In genomic region chr18:3620146-3621119, GRCh38 we compare ENCODE assay signal across 1 cellular context.
TF ChIP-seq lines count a peak whose summit lies in the region.

No MANE protein-coding gene starts in this region.

TF ChIP-seq in HepG2, 621 proteins besides CTCF, POLR2A, EP300 and RAD21 (continued from another document and continues in another):
- TF ChIP-seq ZNF350 (CRISPR knock-in tag; IDR thresholded peaks at IDR 0.05; ENCODE audit: borderline replicate concordance, low read depth), result no peak
- TF ChIP-seq ZNF607 (CRISPR knock-in tag; IDR thresholded peaks at IDR 0.05; ENCODE audit: borderline replicate concordance), result no peak
- TF ChIP-seq E2F2 (CRISPR knock-in tag; IDR thresholded peaks at IDR 0.05; ENCODE audit: borderline replicate concordance), result no peak
- TF ChIP-seq BRD4 (CRISPR knock-in tag; IDR thresholded peaks at IDR 0.05), result 0 out of 2 replicates have a peak, but pooled peaks have one; percentile 57
- no peak for TF ChIP-seq ZNF879 (CRISPR knock-in tag; IDR thresholded peaks at IDR 0.05)
- no peak for TF ChIP-seq ISX (CRISPR knock-in tag; conservative IDR thresholded peaks at IDR 0.05)
- TF ChIP-seq, protein P1, sequence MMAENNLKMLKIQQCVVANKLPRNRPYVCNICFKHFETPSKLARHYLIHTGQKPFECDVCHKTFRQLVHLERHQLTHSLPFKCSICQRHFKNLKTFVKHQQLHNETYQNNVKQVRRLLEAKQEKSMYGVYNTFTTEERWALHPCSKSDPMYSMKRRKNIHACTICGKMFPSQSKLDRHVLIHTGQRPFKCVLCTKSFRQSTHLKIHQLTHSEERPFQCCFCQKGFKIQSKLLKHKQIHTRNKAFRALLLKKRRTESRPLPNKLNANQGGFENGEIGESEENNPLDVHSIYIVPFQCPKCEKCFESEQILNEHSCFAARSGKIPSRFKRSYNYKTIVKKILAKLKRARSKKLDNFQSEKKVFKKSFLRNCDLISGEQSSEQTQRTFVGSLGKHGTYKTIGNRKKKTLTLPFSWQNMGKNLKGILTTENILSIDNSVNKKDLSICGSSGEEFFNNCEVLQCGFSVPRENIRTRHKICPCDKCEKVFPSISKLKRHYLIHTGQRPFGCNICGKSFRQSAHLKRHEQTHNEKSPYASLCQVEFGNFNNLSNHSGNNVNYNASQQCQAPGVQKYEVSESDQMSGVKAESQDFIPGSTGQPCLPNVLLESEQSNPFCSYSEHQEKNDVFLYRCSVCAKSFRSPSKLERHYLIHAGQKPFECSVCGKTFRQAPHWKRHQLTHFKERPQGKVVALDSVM (CRISPR knock-in tag; IDR thresholded peaks at IDR 0.05), result peak; percentile 34; the same call in 1 of the 2 replicates
- TF ChIP-seq ZUFSP (CRISPR knock-in tag; IDR thresholded peaks at IDR 0.05; ENCODE audit: borderline replicate concordance), result no peak
- TF ChIP-seq ZBTB26 (CRISPR knock-in tag; IDR thresholded peaks at IDR 0.05; ENCODE audit: borderline replicate concordance), result no peak
- TF ChIP-seq ATAD3A (CRISPR knock-in tag; IDR thresholded peaks at IDR 0.05), result no peak
- TF ChIP-seq BRCA1 (CRISPR knock-in tag; IDR thresholded peaks at IDR 0.05), result no peak
- TF ChIP-seq MED8 (CRISPR knock-in tag; IDR thresholded peaks at IDR 0.05; ENCODE audit: insufficient replicate concordance), result peak; percentile 44
- TF ChIP-seq, protein P2, sequence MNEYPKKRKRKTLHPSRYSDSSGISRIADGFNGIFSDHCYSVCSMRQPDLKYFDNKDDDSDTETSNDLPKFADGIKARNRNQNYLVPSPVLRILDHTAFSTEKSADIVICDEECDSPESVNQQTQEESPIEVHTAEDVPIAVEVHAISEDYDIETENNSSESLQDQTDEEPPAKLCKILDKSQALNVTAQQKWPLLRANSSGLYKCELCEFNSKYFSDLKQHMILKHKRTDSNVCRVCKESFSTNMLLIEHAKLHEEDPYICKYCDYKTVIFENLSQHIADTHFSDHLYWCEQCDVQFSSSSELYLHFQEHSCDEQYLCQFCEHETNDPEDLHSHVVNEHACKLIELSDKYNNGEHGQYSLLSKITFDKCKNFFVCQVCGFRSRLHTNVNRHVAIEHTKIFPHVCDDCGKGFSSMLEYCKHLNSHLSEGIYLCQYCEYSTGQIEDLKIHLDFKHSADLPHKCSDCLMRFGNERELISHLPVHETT (CRISPR knock-in tag; conservative IDR thresholded peaks at IDR 0.05), result no peak
- peak; percentile 28; the same call in 1 of the 2 replicates for TF ChIP-seq TAF1 (CRISPR knock-in tag; IDR thresholded peaks at IDR 0.05)
- TF ChIP-seq FOXK2 (IDR thresholded peaks at IDR 0.05), result no peak
- TF ChIP-seq ZNF501 (CRISPR knock-in tag; IDR thresholded peaks at IDR 0.05), result no peak
- no peak for TF ChIP-seq ZBTB33 (CRISPR knock-in tag; IDR thresholded peaks at IDR 0.05)
- no peak; the same call in 1 of the 2 replicates for TF ChIP-seq ZFY (CRISPR knock-in tag; IDR thresholded peaks at IDR 0.05)
- TF ChIP-seq NCOA2 (CRISPR knock-in tag; IDR thresholded peaks at IDR 0.05), result no peak
- no peak for TF ChIP-seq MBD4 (IDR thresholded peaks at IDR 0.05; ENCODE audit: borderline replicate concordance, low read length)
- no peak for TF ChIP-seq NPAS2 (CRISPR knock-in tag; IDR thresholded peaks at IDR 0.05; ENCODE audit: borderline replicate concordance)
- no peak for TF ChIP-seq NAIF1 (CRISPR knock-in tag; IDR thresholded peaks at IDR 0.05; ENCODE audit: borderline replicate concordance)
- TF ChIP-seq, protein P3, sequence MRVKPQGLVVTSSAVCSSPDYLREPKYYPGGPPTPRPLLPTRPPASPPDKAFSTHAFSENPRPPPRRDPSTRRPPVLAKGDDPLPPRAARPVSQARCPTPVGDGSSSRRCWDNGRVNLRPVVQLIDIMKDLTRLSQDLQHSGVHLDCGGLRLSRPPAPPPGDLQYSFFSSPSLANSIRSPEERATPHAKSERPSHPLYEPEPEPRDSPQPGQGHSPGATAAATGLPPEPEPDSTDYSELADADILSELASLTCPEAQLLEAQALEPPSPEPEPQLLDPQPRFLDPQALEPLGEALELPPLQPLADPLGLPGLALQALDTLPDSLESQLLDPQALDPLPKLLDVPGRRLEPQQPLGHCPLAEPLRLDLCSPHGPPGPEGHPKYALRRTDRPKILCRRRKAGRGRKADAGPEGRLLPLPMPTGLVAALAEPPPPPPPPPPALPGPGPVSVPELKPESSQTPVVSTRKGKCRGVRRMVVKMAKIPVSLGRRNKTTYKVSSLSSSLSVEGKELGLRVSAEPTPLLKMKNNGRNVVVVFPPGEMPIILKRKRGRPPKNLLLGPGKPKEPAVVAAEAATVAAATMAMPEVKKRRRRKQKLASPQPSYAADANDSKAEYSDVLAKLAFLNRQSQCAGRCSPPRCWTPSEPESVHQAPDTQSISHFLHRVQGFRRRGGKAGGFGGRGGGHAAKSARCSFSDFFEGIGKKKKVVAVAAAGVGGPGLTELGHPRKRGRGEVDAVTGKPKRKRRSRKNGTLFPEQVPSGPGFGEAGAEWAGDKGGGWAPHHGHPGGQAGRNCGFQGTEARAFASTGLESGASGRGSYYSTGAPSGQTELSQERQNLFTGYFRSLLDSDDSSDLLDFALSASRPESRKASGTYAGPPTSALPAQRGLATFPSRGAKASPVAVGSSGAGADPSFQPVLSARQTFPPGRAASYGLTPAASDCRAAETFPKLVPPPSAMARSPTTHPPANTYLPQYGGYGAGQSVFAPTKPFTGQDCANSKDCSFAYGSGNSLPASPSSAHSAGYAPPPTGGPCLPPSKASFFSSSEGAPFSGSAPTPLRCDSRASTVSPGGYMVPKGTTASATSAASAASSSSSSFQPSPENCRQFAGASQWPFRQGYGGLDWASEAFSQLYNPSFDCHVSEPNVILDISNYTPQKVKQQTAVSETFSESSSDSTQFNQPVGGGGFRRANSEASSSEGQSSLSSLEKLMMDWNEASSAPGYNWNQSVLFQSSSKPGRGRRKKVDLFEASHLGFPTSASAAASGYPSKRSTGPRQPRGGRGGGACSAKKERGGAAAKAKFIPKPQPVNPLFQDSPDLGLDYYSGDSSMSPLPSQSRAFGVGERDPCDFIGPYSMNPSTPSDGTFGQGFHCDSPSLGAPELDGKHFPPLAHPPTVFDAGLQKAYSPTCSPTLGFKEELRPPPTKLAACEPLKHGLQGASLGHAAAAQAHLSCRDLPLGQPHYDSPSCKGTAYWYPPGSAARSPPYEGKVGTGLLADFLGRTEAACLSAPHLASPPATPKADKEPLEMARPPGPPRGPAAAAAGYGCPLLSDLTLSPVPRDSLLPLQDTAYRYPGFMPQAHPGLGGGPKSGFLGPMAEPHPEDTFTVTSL (CRISPR knock-in tag; IDR thresholded peaks at IDR 0.05; ENCODE audit: borderline replicate concordance), result no peak
- no peak for TF ChIP-seq RERE (CRISPR knock-in tag; IDR thresholded peaks at IDR 0.05; ENCODE audit: low read depth)
- TF ChIP-seq AGO2 (optimal IDR thresholded peaks at IDR 0.05; ENCODE audit: low read depth, low read length), result no peak
- TF ChIP-seq STAG1 (CRISPR knock-in tag; IDR thresholded peaks at IDR 0.05), result no peak
- no peak for TF ChIP-seq NFE2 (CRISPR knock-in tag; IDR thresholded peaks at IDR 0.05)
- TF ChIP-seq ZNF264 (CRISPR knock-in tag; IDR thresholded peaks at IDR 0.05), result no peak
- TF ChIP-seq PCBP2 (optimal IDR thresholded peaks at IDR 0.05; ENCODE audit: low read depth, low read length, poor library complexity, severe bottlenecking), result no peak
- no peak; the same call in 1 of the 2 replicates for TF ChIP-seq MTA1 (CRISPR knock-in tag; IDR thresholded peaks at IDR 0.05; ENCODE audit: borderline replicate concordance)
- TF ChIP-seq, protein P4, sequence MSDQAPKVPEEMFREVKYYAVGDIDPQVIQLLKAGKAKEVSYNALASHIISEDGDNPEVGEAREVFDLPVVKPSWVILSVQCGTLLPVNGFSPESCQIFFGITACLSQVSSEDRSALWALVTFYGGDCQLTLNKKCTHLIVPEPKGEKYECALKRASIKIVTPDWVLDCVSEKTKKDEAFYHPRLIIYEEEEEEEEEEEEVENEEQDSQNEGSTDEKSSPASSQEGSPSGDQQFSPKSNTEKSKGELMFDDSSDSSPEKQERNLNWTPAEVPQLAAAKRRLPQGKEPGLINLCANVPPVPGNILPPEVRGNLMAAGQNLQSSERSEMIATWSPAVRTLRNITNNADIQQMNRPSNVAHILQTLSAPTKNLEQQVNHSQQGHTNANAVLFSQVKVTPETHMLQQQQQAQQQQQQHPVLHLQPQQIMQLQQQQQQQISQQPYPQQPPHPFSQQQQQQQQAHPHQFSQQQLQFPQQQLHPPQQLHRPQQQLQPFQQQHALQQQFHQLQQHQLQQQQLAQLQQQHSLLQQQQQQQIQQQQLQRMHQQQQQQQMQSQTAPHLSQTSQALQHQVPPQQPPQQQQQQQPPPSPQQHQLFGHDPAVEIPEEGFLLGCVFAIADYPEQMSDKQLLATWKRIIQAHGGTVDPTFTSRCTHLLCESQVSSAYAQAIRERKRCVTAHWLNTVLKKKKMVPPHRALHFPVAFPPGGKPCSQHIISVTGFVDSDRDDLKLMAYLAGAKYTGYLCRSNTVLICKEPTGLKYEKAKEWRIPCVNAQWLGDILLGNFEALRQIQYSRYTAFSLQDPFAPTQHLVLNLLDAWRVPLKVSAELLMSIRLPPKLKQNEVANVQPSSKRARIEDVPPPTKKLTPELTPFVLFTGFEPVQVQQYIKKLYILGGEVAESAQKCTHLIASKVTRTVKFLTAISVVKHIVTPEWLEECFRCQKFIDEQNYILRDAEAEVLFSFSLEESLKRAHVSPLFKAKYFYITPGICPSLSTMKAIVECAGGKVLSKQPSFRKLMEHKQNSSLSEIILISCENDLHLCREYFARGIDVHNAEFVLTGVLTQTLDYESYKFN (CRISPR knock-in tag; conservative IDR thresholded peaks at IDR 0.05), result peak; percentile 25; the same call in 1 of the 2 replicates
